In genomic region chr22:26952004-26952403, GRCh38 we compare ENCODE assay signal across 29 cellular contexts.
"Had no signal": no experiment of that assay in that cellular context is flagged by ENCODE, and none has a peak within 500 bp of the region (broad histone marks: within the 10 kb centered on the region; RNA-seq: fewer than 3 reads in every experiment).

No MANE protein-coding gene starts in this region.

- H3K9me3 Mint-ChIP-seq: activated CD4-positive, alpha-beta memory T cell treated with anti-CD3 and anti-CD28 coated beads, Interleukin-2, amount 10 ng/mL, durations not matched to agents 7 days and 5 days; activated CD4-positive, alpha-beta T cell treated with anti-CD3 and anti-CD28 coated beads, Interleukin-2, amount 10 ng/mL, durations not matched to agents 7 days and 5 days; activated naive CD4-positive, alpha-beta T cell treated with anti-CD3 and anti-CD28 coated beads, Interleukin-2, amount 10 ng/mL, durations not matched to agents 7 days and 5 days; activated naive CD8-positive, alpha-beta T cell treated with anti-CD3 and anti-CD28 coated beads, Interleukin-2, amount 10 ng/mL, durations not matched to agents 7 days and 5 days; activated T-cell treated with anti-CD3 and anti-CD28 coated beads, Interleukin-2, amount 50 U/mL, for 24 hours; activated T-cell treated with anti-CD3 and anti-CD28 coated beads, Interleukin-2, amount 50 U/mL, for 72 hours; central memory CD8-positive, alpha-beta T cell; dendritic cell treated with granulocyte-macrophage colony-stimulating factor and Interleukin-4, amounts not matched to agents 40 ng/mL and 50 ng/mL, for 4 days; endodermal cell; T-helper 2 cell treated with Interferon-gamma antibody and Interleukin-4, amounts not matched to agents 5 μg/mL and 100 μg/mL, for 36 hours had no signal

- H3K4me3 ChIP-seq: ascending aorta, coronary artery, dorsolateral prefrontal cortex, gastrocnemius medialis, heart left ventricle had no signal

- H3K4me1 ChIP-seq: ascending aorta, foreskin keratinocyte, gastrocnemius medialis had no signal

- DNase-seq: activated CD4-positive, alpha-beta memory T cell treated with anti-CD3 and anti-CD28 coated beads, Interleukin-2, amount 10 ng/mL, durations not matched to agents 7 days and 5 days; activated CD4-positive, alpha-beta T cell treated with anti-CD3 and anti-CD28 coated beads for 1 hour; activated CD4-positive, alpha-beta T cell treated with anti-CD3 and anti-CD28 coated beads for 4 hours; activated CD4-positive, alpha-beta T cell treated with anti-CD3 and anti-CD28 coated beads, Interleukin-2, amount 10 ng/mL, durations not matched to agents 7 days and 5 days; activated CD4-positive, alpha-beta T cell treated with anti-CD3 and anti-CD28 coated beads, Interleukin-2, amount 50 U/mL, for 4 hours; activated CD8-positive, alpha-beta memory T cell treated with anti-CD3 and anti-CD28 coated beads, Interleukin-2, amount 50 U/mL, for 48 hours; activated gamma-delta T cell; activated naive CD4-positive, alpha-beta T cell; activated naive CD4-positive, alpha-beta T cell treated with anti-CD3 and anti-CD28 coated beads, Interleukin-2, amount 10 ng/mL, durations not matched to agents 7 days and 5 days; activated naive CD8-positive, alpha-beta T cell treated with anti-CD3 and anti-CD28 coated beads, Interleukin-2, amount 10 ng/mL, durations not matched to agents 7 days and 5 days; activated T-cell treated with anti-CD3 and anti-CD28 coated beads for 4 hours; activated T-cell treated with anti-CD3 and anti-CD28 coated beads, Interleukin-2, amount 50 U/mL, for 24 hours; activated T-cell treated with anti-CD3 and anti-CD28 coated beads, Interleukin-2, amount 50 U/mL, for 72 hours; brain microvascular endothelial cell; dorsolateral prefrontal cortex; effector memory CD4-positive, alpha-beta T cell; foreskin keratinocyte; gastrocnemius medialis; heart left ventricle; T-helper 17 cell; T1000 had no signal

- ATAC-seq: activated naive CD4-positive, alpha-beta T cell treated with anti-CD3 and anti-CD28 coated beads, Interleukin-2, amount 50 U/mL, for 72 hours; activated T-cell treated with anti-CD3 and anti-CD28 coated beads, Interleukin-2, amount 50 U/mL, for 72 hours; esophagus mucosa; foreskin keratinocyte; gastrocnemius medialis; heart left ventricle; T-helper 17 cell had no signal

- H3K9me3 ChIP-seq: ascending aorta, gastrocnemius medialis, heart left ventricle had no signal

- H3K4me1 Mint-ChIP-seq: activated CD4-positive, alpha-beta memory T cell treated with anti-CD3 and anti-CD28 coated beads, Interleukin-2, amount 10 ng/mL, durations not matched to agents 7 days and 5 days; activated CD4-positive, alpha-beta T cell treated with anti-CD3 and anti-CD28 coated beads, Interleukin-2, amount 10 ng/mL, durations not matched to agents 7 days and 5 days; activated naive CD4-positive, alpha-beta T cell treated with anti-CD3 and anti-CD28 coated beads, Interleukin-2, amount 10 ng/mL, durations not matched to agents 7 days and 5 days; activated naive CD8-positive, alpha-beta T cell treated with anti-CD3 and anti-CD28 coated beads, Interleukin-2, amount 10 ng/mL, durations not matched to agents 7 days and 5 days; central memory CD8-positive, alpha-beta T cell; T-helper 17 cell had no signal

- H3K4me3 Mint-ChIP-seq: activated CD4-positive, alpha-beta memory T cell treated with anti-CD3 and anti-CD28 coated beads, Interleukin-2, amount 10 ng/mL, durations not matched to agents 7 days and 5 days; activated CD4-positive, alpha-beta T cell treated with anti-CD3 and anti-CD28 coated beads, Interleukin-2, amount 10 ng/mL, durations not matched to agents 7 days and 5 days; activated naive CD4-positive, alpha-beta T cell treated with anti-CD3 and anti-CD28 coated beads, Interleukin-2, amount 10 ng/mL, durations not matched to agents 7 days and 5 days; activated naive CD8-positive, alpha-beta T cell treated with anti-CD3 and anti-CD28 coated beads, Interleukin-2, amount 10 ng/mL, durations not matched to agents 7 days and 5 days; activated T-cell treated with anti-CD3 and anti-CD28 coated beads, Interleukin-2, amount 50 U/mL, for 24 hours; activated T-cell treated with anti-CD3 and anti-CD28 coated beads, Interleukin-2, amount 50 U/mL, for 72 hours; central memory CD8-positive, alpha-beta T cell; dendritic cell treated with granulocyte-macrophage colony-stimulating factor and Interleukin-4, amounts not matched to agents 40 ng/mL and 50 ng/mL, for 4 days; T-helper 17 cell; T-helper 2 cell treated with Interferon-gamma antibody and Interleukin-4, amounts not matched to agents 5 μg/mL and 100 μg/mL, for 36 hours had no signal

- H3K27ac Mint-ChIP-seq: activated CD4-positive, alpha-beta memory T cell treated with anti-CD3 and anti-CD28 coated beads, Interleukin-2, amount 10 ng/mL, durations not matched to agents 7 days and 5 days; activated CD4-positive, alpha-beta T cell treated with anti-CD3 and anti-CD28 coated beads, Interleukin-2, amount 10 ng/mL, durations not matched to agents 7 days and 5 days; activated naive CD4-positive, alpha-beta T cell treated with anti-CD3 and anti-CD28 coated beads, Interleukin-2, amount 10 ng/mL, durations not matched to agents 7 days and 5 days; activated naive CD4-positive, alpha-beta T cell treated with anti-CD3 and anti-CD28 coated beads, Interleukin-2, amount 50 U/mL, for 72 hours; activated naive CD8-positive, alpha-beta T cell treated with anti-CD3 and anti-CD28 coated beads, Interleukin-2, amount 10 ng/mL, durations not matched to agents 7 days and 5 days; activated T-cell treated with anti-CD3 and anti-CD28 coated beads, Interleukin-2, amount 50 U/mL, for 24 hours; activated T-cell treated with anti-CD3 and anti-CD28 coated beads, Interleukin-2, amount 50 U/mL, for 72 hours; dendritic cell treated with granulocyte-macrophage colony-stimulating factor and Interleukin-4, amounts not matched to agents 40 ng/mL and 50 ng/mL, for 4 days; T-helper 17 cell; T-helper 2 cell treated with Interferon-gamma antibody and Interleukin-4, amounts not matched to agents 5 μg/mL and 100 μg/mL, for 36 hours had no signal

- H3K36me3 Mint-ChIP-seq: activated naive CD4-positive, alpha-beta T cell treated with anti-CD3 and anti-CD28 coated beads, Interleukin-2, amount 10 ng/mL, durations not matched to agents 7 days and 5 days; activated naive CD4-positive, alpha-beta T cell treated with anti-CD3 and anti-CD28 coated beads, Interleukin-2, amount 50 U/mL, for 72 hours; activated naive CD8-positive, alpha-beta T cell treated with anti-CD3 and anti-CD28 coated beads, Interleukin-2, amount 10 ng/mL, durations not matched to agents 7 days and 5 days had no signal

- H3K27me3 ChIP-seq: ascending aorta had no signal

- H3K27ac ChIP-seq: ascending aorta, brain microvascular endothelial cell, coronary artery, dorsolateral prefrontal cortex, foreskin keratinocyte, gastrocnemius medialis, heart left ventricle had no signal

- H3K36me3 ChIP-seq: ascending aorta, brain microvascular endothelial cell, gastrocnemius medialis, heart left ventricle had no signal
